In the genomic region with DNA sequence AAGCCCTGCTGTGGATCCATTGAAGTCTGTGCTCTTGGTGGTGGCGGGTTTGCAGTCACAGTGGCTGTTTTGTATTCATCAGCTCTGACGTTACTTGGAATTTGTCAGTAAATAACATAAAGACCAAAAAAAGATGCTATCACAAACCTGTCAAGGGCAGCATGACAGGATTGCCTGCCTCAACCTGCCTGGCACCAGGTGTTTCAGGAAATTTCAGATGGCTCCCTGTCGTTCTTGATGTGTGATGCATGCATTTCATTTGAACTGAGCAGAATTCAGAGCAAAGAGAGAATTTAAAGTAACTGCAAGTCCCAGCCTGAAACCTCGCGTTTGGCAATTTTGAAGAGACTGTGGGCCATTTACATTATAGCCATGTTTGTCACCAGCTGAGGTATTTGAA, we compare ENCODE assay signal across 2 cellular contexts.
TF ChIP-seq lines count a peak whose summit lies in the region.

No MANE protein-coding gene starts in this region.

TF ChIP-seq in GM23338, 12 proteins besides CTCF, POLR2A, EP300 and RAD21 (continued from another document):
- TF ChIP-seq, protein P1, sequence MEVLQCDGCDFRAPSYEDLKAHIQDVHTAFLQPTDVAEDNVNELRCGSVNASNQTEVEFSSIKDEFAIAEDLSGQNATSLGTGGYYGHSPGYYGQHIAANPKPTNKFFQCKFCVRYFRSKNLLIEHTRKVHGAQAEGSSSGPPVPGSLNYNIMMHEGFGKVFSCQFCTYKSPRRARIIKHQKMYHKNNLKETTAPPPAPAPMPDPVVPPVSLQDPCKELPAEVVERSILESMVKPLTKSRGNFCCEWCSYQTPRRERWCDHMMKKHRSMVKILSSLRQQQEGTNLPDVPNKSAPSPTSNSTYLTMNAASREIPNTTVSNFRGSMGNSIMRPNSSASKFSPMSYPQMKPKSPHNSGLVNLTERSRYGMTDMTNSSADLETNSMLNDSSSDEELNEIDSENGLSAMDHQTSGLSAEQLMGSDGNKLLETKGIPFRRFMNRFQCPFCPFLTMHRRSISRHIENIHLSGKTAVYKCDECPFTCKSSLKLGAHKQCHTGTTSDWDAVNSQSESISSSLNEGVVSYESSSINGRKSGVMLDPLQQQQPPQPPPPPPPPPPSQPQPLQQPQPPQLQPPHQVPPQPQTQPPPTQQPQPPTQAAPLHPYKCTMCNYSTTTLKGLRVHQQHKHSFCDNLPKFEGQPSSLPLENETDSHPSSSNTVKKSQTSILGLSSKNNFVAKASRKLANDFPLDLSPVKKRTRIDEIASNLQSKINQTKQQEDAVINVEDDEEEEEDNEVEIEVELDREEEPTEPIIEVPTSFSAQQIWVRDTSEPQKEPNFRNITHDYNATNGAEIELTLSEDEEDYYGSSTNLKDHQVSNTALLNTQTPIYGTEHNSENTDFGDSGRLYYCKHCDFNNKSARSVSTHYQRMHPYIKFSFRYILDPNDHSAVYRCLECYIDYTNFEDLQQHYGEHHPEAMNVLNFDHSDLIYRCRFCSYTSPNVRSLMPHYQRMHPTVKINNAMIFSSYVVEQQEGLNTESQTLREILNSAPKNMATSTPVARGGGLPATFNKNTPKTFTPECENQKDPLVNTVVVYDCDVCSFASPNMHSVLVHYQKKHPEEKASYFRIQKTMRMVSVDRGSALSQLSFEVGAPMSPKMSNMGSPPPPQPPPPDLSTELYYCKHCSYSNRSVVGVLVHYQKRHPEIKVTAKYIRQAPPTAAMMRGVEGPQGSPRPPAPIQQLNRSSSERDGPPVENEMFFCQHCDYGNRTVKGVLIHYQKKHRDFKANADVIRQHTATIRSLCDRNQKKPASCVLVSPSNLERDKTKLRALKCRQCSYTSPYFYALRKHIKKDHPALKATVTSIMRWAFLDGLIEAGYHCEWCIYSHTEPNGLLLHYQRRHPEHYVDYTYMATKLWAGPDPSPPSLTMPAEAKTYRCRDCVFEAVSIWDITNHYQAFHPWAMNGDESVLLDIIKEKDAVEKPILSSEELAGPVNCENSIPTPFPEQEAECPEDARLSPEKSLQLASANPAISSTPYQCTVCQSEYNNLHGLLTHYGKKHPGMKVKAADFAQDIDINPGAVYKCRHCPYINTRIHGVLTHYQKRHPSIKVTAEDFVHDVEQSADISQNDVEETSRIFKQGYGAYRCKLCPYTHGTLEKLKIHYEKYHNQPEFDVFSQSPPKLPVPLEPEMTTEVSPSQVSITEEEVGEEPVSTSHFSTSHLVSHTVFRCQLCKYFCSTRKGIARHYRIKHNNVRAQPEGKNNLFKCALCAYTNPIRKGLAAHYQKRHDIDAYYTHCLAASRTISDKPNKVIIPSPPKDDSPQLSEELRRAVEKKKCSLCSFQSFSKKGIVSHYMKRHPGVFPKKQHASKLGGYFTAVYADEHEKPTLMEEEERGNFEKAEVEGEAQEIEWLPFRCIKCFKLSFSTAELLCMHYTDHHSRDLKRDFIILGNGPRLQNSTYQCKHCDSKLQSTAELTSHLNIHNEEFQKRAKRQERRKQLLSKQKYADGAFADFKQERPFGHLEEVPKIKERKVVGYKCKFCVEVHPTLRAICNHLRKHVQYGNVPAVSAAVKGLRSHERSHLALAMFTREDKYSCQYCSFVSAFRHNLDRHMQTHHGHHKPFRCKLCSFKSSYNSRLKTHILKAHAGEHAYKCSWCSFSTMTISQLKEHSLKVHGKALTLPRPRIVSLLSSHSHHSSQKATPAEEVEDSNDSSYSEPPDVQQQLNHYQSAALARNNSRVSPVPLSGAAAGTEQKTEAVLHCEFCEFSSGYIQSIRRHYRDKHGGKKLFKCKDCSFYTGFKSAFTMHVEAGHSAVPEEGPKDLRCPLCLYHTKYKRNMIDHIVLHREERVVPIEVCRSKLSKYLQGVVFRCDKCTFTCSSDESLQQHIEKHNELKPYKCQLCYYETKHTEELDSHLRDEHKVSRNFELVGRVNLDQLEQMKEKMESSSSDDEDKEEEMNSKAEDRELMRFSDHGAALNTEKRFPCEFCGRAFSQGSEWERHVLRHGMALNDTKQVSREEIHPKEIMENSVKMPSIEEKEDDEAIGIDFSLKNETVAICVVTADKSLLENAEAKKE (CRISPR knock-in tag; IDR thresholded peaks at IDR 0.05) = no peak
- TF ChIP-seq CREB1 (CRISPR knock-in tag; IDR thresholded peaks at IDR 0.05; ENCODE audit: low read depth) = no peak
- TF ChIP-seq, protein P2, sequence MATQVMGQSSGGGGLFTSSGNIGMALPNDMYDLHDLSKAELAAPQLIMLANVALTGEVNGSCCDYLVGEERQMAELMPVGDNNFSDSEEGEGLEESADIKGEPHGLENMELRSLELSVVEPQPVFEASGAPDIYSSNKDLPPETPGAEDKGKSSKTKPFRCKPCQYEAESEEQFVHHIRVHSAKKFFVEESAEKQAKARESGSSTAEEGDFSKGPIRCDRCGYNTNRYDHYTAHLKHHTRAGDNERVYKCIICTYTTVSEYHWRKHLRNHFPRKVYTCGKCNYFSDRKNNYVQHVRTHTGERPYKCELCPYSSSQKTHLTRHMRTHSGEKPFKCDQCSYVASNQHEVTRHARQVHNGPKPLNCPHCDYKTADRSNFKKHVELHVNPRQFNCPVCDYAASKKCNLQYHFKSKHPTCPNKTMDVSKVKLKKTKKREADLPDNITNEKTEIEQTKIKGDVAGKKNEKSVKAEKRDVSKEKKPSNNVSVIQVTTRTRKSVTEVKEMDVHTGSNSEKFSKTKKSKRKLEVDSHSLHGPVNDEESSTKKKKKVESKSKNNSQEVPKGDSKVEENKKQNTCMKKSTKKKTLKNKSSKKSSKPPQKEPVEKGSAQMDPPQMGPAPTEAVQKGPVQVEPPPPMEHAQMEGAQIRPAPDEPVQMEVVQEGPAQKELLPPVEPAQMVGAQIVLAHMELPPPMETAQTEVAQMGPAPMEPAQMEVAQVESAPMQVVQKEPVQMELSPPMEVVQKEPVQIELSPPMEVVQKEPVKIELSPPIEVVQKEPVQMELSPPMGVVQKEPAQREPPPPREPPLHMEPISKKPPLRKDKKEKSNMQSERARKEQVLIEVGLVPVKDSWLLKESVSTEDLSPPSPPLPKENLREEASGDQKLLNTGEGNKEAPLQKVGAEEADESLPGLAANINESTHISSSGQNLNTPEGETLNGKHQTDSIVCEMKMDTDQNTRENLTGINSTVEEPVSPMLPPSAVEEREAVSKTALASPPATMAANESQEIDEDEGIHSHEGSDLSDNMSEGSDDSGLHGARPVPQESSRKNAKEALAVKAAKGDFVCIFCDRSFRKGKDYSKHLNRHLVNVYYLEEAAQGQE (IDR thresholded peaks at IDR 0.05; ENCODE audit: unreplicated experiment) = no peak
- TF ChIP-seq ZNF331 (CRISPR knock-in tag; IDR thresholded peaks at IDR 0.05; ENCODE audit: low read depth) = no peak
- no peak for TF ChIP-seq NANOG (IDR thresholded peaks at IDR 0.05; ENCODE audit: borderline replicate concordance)
- TF ChIP-seq EZH2phosphoT487 (IDR thresholded peaks at IDR 0.05; ENCODE audit: unreplicated experiment) = no peak

TF ChIP-seq in neural cell, 6 proteins besides CTCF, POLR2A, EP300 and RAD21 (continued from another document):
- TF ChIP-seq, protein P2 (IDR thresholded peaks at IDR 0.05; ENCODE audit: borderline replicate concordance) = no peak
- TF ChIP-seq EZH2 (IDR thresholded peaks at IDR 0.05; ENCODE audit: borderline replicate concordance, insufficient read depth, low read length, poor library complexity, severe bottlenecking) = no peak
- TF ChIP-seq MXI1 (conservative IDR thresholded peaks at IDR 0.05; ENCODE audit: poor library complexity, severe bottlenecking) = no peak
- TF ChIP-seq TAF1 (IDR thresholded peaks at IDR 0.05; ENCODE audit: low read depth) = no peak
